ENCODE assay signal across 13 cellular contexts in genomic region chr17:57708401-57708800, GRCh38. TPM values are rescaled to one million over a fixed set of nuclear protein-coding genes. Genes with fewer than 3 reads are reported as not detected.
A peak's percentile ranks its signal among the peaks of the same experiment; 100 is the strongest.
DNase-seq lines count a peak whose midpoint lies in the region; ATAC-seq, FAIRE-seq and TF ChIP-seq lines count a peak whose summit lies in the region.
"Had no signal": no experiment of that assay in that cellular context is flagged by ENCODE, and none has a peak within 500 bp of the region (broad histone marks: within the 10 kb centered on the region; RNA-seq: fewer than 3 reads in every experiment).

No MANE protein-coding gene starts in this region.

- H3K27ac Mint-ChIP-seq in GM23338 (no peak overlapping the region), endodermal cell (no peak overlapping the region)
- no peak overlapping the region for H3K27ac Mint-ChIP-seq in activated T-helper 1 cell treated with anti-CD3 and anti-CD28 coated beads, Interleukin-12 subunit alpha, Interleukin-12 subunit beta, Interleukin-2, Interleukin-4 antibody, amounts not matched to agents 30 ng/mL and 10 ng/mL and 1 ng/mL, durations not matched to agents 14 hours and 24 hours and 36 hours
- H3K27ac Mint-ChIP-seq: naive thymus-derived CD4-positive, alpha-beta T cell; stimulated activated memory B cell treated with anti-CD40 and anti-IgM and Interleukin-4, amounts not matched to agents 10 μg/mL and 1 μg/mL and 100 μg/mL, for 72 hours had no signal

- H3K9me3 Mint-ChIP-seq in GM23338 (no peaks in the 10 kb centered on the region), endodermal cell (no peaks in the 10 kb centered on the region)
- H3K9me3 Mint-ChIP-seq in activated T-helper 1 cell treated with anti-CD3 and anti-CD28 coated beads, Interleukin-12 subunit alpha, Interleukin-12 subunit beta, Interleukin-2, Interleukin-4 antibody, amounts not matched to agents 30 ng/mL and 10 ng/mL and 1 ng/mL, durations not matched to agents 14 hours and 24 hours and 36 hours, result peaks cover 5% of the 10 kb centered on the region

- intact Hi-C loops in activated T-helper 1 cell treated with anti-CD3 and anti-CD28 coated beads, Interleukin-12 subunit alpha, Interleukin-12 subunit beta, Interleukin-2, Interleukin-4 antibody, amounts not matched to agents 30 ng/mL and 10 ng/mL and 1 ng/mL, durations not matched to agents 14 hours and 24 hours and 36 hours (cut with micrococcal nuclease), result no loop called here

- no peak overlapping the region for H3K9ac ChIP-seq in endodermal cell (ENCODE audit: extremely low read depth, low read length, poor library complexity, severe bottlenecking)

- no peak for FAIRE-seq in frontal cortex (lab: Jason Lieb, UNC)
- FAIRE-seq: GM12891 had no signal

- H3K4me3 Mint-ChIP-seq in GM23338 (peak overlapping the region; percentile 60), endodermal cell (peak overlapping the region; percentile 27)
- H3K4me3 Mint-ChIP-seq in activated T-helper 1 cell treated with anti-CD3 and anti-CD28 coated beads, Interleukin-12 subunit alpha, Interleukin-12 subunit beta, Interleukin-2, Interleukin-4 antibody, amounts not matched to agents 30 ng/mL and 10 ng/mL and 1 ng/mL, durations not matched to agents 14 hours and 24 hours and 36 hours, result no peak overlapping the region
- H3K4me3 Mint-ChIP-seq: naive thymus-derived CD4-positive, alpha-beta T cell; stimulated activated memory B cell treated with anti-CD40 and anti-IgM and Interleukin-4, amounts not matched to agents 10 μg/mL and 1 μg/mL and 100 μg/mL, for 72 hours had no signal

- peak; percentile 32 for DNase-seq in GM23338 (ENCODE audit: low spot score)
- peak; percentile 65 for DNase-seq in NCI-H1694 treated with DMSO at 0.1 percent for 48 hours (lab: John Stamatoyannopoulos, UW)
- no peak for DNase-seq in endodermal cell
- no peak for DNase-seq in activated T-helper 1 cell treated with anti-CD3 and anti-CD28 coated beads, Interleukin-12 subunit alpha, Interleukin-12 subunit beta, Interleukin-2, Interleukin-4 antibody, amounts not matched to agents 30 ng/mL and 10 ng/mL and 1 ng/mL, durations not matched to agents 14 hours and 24 hours and 36 hours (ENCODE audit: low spot score)
- DNase-seq in frontal cortex (ENCODE audit: low spot score in 2 of 2), result no peak
- DNase-seq: MM.1S, T1000 had no signal

- H3K36me3 Mint-ChIP-seq in GM23338 (ENCODE audit: low read depth) (no peaks in the 10 kb centered on the region), endodermal cell (ENCODE audit: low read depth) (no peaks in the 10 kb centered on the region)
- no peaks in the 10 kb centered on the region for H3K36me3 Mint-ChIP-seq in activated T-helper 1 cell treated with anti-CD3 and anti-CD28 coated beads, Interleukin-12 subunit alpha, Interleukin-12 subunit beta, Interleukin-2, Interleukin-4 antibody, amounts not matched to agents 30 ng/mL and 10 ng/mL and 1 ng/mL, durations not matched to agents 14 hours and 24 hours and 36 hours (ENCODE audit: low read depth)
- H3K36me3 Mint-ChIP-seq: naive thymus-derived CD4-positive, alpha-beta T cell had no signal

- peak in 1 of 2 experiments; percentile 7; a peak in 1 of 4 replicates for TF ChIP-seq CTCF in GM23338 (conservative IDR thresholded peaks at IDR 0.05; ENCODE audit: low read depth in 2 of 2)
- TF ChIP-seq CTCF in endodermal cell (conservative IDR thresholded peaks at IDR 0.05), result no peak

- H3K4me1 Mint-ChIP-seq in GM23338, result peaks cover 22% of the 10 kb centered on the region
- peaks cover 21% of the 10 kb centered on the region for H3K4me1 Mint-ChIP-seq in endodermal cell
- no peaks in the 10 kb centered on the region for H3K4me1 Mint-ChIP-seq in activated T-helper 1 cell treated with anti-CD3 and anti-CD28 coated beads, Interleukin-12 subunit alpha, Interleukin-12 subunit beta, Interleukin-2, Interleukin-4 antibody, amounts not matched to agents 30 ng/mL and 10 ng/mL and 1 ng/mL, durations not matched to agents 14 hours and 24 hours and 36 hours (ENCODE audit: low read depth)
- H3K4me1 Mint-ChIP-seq: naive thymus-derived CD4-positive, alpha-beta T cell; stimulated activated memory B cell treated with anti-CD40 and anti-IgM and Interleukin-4, amounts not matched to agents 10 μg/mL and 1 μg/mL and 100 μg/mL, for 72 hours had no signal

- H3K36me3 ChIP-seq in GM23338 (ENCODE audit: insufficient read depth) (no peaks in the 10 kb centered on the region), endodermal cell (ENCODE audit: control insufficient read depth, insufficient read depth, low read length) (no peaks in the 10 kb centered on the region), neuron (ENCODE audit: insufficient read depth, low read length) (no peaks in the 10 kb centered on the region)

- ATAC-seq in GM23338, result peak; percentile 82
- no peak for ATAC-seq in HG02981 (IDR thresholded peaks at IDR 0.05; ENCODE audit: unreplicated experiment)
- ATAC-seq in HG02973 (IDR thresholded peaks at IDR 0.05; ENCODE audit: unreplicated experiment), result no peak
- ATAC-seq: naive thymus-derived CD4-positive, alpha-beta T cell had no signal

- no peaks in the 10 kb centered on the region for H3K27me3 ChIP-seq in GM23338 (ENCODE audit: insufficient read depth)
- peaks cover 12% of the 10 kb centered on the region for H3K27me3 ChIP-seq in endodermal cell (ENCODE audit: control insufficient read depth, insufficient read depth, low read length, poor library complexity, severe bottlenecking)
- no peaks in the 10 kb centered on the region for H3K27me3 ChIP-seq in neuron (ENCODE audit: insufficient read depth, low read length)

- H3K4me2 ChIP-seq in GM23338, result peak overlapping the region; percentile 74

- no peaks in the 10 kb centered on the region for H3K9me2 ChIP-seq in GM23338 (ENCODE audit: insufficient read depth)

- H3K79me2 ChIP-seq in GM23338 (replicated peaks; ENCODE audit: insufficient read depth), result no peaks in the 10 kb centered on the region

- no peaks in the 10 kb centered on the region for H3F3A ChIP-seq in GM23338 (replicated peaks; ENCODE audit: low read depth)

- H3K4me1 ChIP-seq in GM23338 (ENCODE audit: insufficient read depth), result peaks cover 13% of the 10 kb centered on the region
- H3K4me1 ChIP-seq in endodermal cell (ENCODE audit: control insufficient read depth, insufficient read depth, low read length), result peaks cover 3% of the 10 kb centered on the region
- H3K4me1 ChIP-seq in neuron (ENCODE audit: insufficient read depth, low read length), result peaks cover 21% of the 10 kb centered on the region

- 43 to 74% methylated on average over 1 to 2 of the region's 2 CpGs for WGBS in endodermal cell (ENCODE audit: insufficient coverage in 1 of 2, insufficient read length in 1 of 2), 2 experiments

- H3K9me3 ChIP-seq in endodermal cell (ENCODE audit: control insufficient read depth, low read length), result no peaks in the 10 kb centered on the region
- no peaks in the 10 kb centered on the region for H3K9me3 ChIP-seq in neuron (ENCODE audit: low read length)

- H3K27ac ChIP-seq in GM23338 (ENCODE audit: low read depth), result no peak overlapping the region
- H3K27ac ChIP-seq in endodermal cell (ENCODE audit: low read depth, low read length), result peak overlapping the region; percentile 84

- no peaks in the 10 kb centered on the region; the same call in 1 of the 2 replicates for H4K20me1 ChIP-seq in GM23338 (replicated peaks; ENCODE audit: insufficient read depth)

- H3K27me3 Mint-ChIP-seq in GM23338 (ENCODE audit: insufficient read depth, low read depth, poor library complexity) (peaks cover 3% of the 10 kb centered on the region), endodermal cell (ENCODE audit: insufficient read depth) (peaks cover 29% of the 10 kb centered on the region)
- H3K27me3 Mint-ChIP-seq in activated T-helper 1 cell treated with anti-CD3 and anti-CD28 coated beads, Interleukin-12 subunit alpha, Interleukin-12 subunit beta, Interleukin-2, Interleukin-4 antibody, amounts not matched to agents 30 ng/mL and 10 ng/mL and 1 ng/mL, durations not matched to agents 14 hours and 24 hours and 36 hours (ENCODE audit: insufficient read depth), result peaks cover 17% of the 10 kb centered on the region
- H3K27me3 Mint-ChIP-seq: stimulated activated memory B cell treated with anti-CD40 and anti-IgM and Interleukin-4, amounts not matched to agents 10 μg/mL and 1 μg/mL and 100 μg/mL, for 72 hours had no signal

- H3K4me3 ChIP-seq in GM23338, result peak overlapping the region; percentile 41; the same call in 1 of the 2 replicates
- no peak overlapping the region for H3K4me3 ChIP-seq in endodermal cell (ENCODE audit: low read length)
- peak overlapping the region; percentile 31 for H3K4me3 ChIP-seq in neuron (ENCODE audit: low read length)

- H2AFZ ChIP-seq in GM23338 (peak overlapping the region; percentile 81; the same call in 1 of the 2 replicates), neuron (ENCODE audit: low read depth, low read length) (peak overlapping the region; percentile 4)

RNA-seq across cellular contexts. Expression of gene CCDC182, which starts 36.7 kb away (rescaled TPM):
- not detected in 2 replicates for total RNA-seq in GM23338 (2014; rRNA removed; shearing (Covaris generic))
- not detected in 2 replicates for polyA plus RNA-seq in GM23338 (2016; fragmentation: Nextera tagmentation; extraction: Ambion mirVana)
- total RNA-seq in endodermal cell (under 1 TPM in 1 of 2 donors, not detected in 1; 0.33 TPM), frontal cortex (not detected)
- polyA plus RNA-seq in endodermal cell (2013, experiment 1 of 2), result not detected
- polyA plus RNA-seq in endodermal cell (2013, experiment 2 of 2), result not detected
- total RNA-seq in activated T-helper 1 cell treated with anti-CD3 and anti-CD28 coated beads, Interleukin-12 subunit alpha, Interleukin-12 subunit beta, Interleukin-2, Interleukin-4 antibody, amounts not matched to agents 30 ng/mL and 10 ng/mL and 1 ng/mL, durations not matched to agents 14 hours and 24 hours and 36 hours, result not detected in 2 replicates
- total RNA-seq: naive thymus-derived CD4-positive, alpha-beta T cell had no signal
- polyA plus RNA-seq: naive thymus-derived CD4-positive, alpha-beta T cell had no signal

Comparison
In these comparisons a context has a peak if more than half of its experiments do, and no peak if none do; other contexts are left out.
1. DNase-seq: peak in GM23338 (single experiment) and NCI-H1694 treated with DMSO at 0.1 percent for 48 hours (single experiment); none in endodermal cell (single experiment), activated T-helper 1 cell treated with anti-CD3 and anti-CD28 coated beads, Interleukin-12 subunit alpha, Interleukin-12 subunit beta, Interleukin-2, Interleukin-4 antibody, amounts not matched to agents 30 ng/mL and 10 ng/mL and 1 ng/mL, durations not matched to agents 14 hours and 24 hours and 36 hours (single experiment) and frontal cortex (0 of 2).